Comparison of ENCODE assay signal across 8 cellular contexts in genomic region chr16:30183236-30183960, GRCh38. TPM values are rescaled to one million over a fixed set of nuclear protein-coding genes. Genes with fewer than 3 reads are reported as not detected.
DNase-seq lines count a peak whose midpoint lies in the region; ATAC-seq and TF ChIP-seq lines count a peak whose summit lies in the region.

Gene CORO1A, plus strand, starts transcription at chr16:30183602. Its CDS starts 1,608 bp downstream, at chr16:30185210.

- H3K27me3 ChIP-seq in CD4-positive, alpha-beta memory T cell (ENCODE audit: insufficient read depth, low read length) = no peaks in the 10 kb centered on the region
- H3K27me3 ChIP-seq in HUES64 (ENCODE audit: insufficient read depth, low read length) (peaks cover 27% of the 10 kb centered on the region), neural cell (ENCODE audit: insufficient read depth, low read depth, low read length) (no peaks in the 10 kb centered on the region)

- no peaks in the 10 kb centered on the region for H3F3A ChIP-seq in neural cell (ENCODE audit: insufficient read depth, low read length, poor library complexity, severe bottlenecking)

- peaks cover 31% of the 10 kb centered on the region for H3K36me3 ChIP-seq in CD4-positive, alpha-beta memory T cell (ENCODE audit: insufficient read depth, low read length)
- H3K36me3 ChIP-seq in HUES64 (ENCODE audit: insufficient read depth, low read length) = no peaks in the 10 kb centered on the region
- no peaks in the 10 kb centered on the region for H3K36me3 ChIP-seq in neural cell (ENCODE audit: insufficient read depth, low read length)

- H3K4me3 Mint-ChIP-seq in CD4-positive, alpha-beta memory T cell = peak within 1 kb of the TSS; percentile 94 to 99 (median 98)
- peak within 1 kb of the TSS; percentile 97 for H3K4me3 Mint-ChIP-seq in activated T-helper 17 cell treated with anti-CD3 and anti-CD28 coated beads, Interleukin-2, amount 50 U/mL, for 72 hours
- peak within 1 kb of the TSS; percentile 99 for H3K4me3 Mint-ChIP-seq in stimulated activated naive CD8-positive, alpha-beta T cell treated with anti-CD3 and anti-CD28 coated beads, Interleukin-15, Interleukin-2, amounts not matched to agents 100 ng/mL and 50 ng/mL, for 24 hours

- H2AFZ ChIP-seq in neural cell (ENCODE audit: low read depth, low read length) = peak within 1 kb of the TSS; percentile 51

- peak; percentile 80 to 87 (median 84) for DNase-seq in CD4-positive, alpha-beta memory T cell
- peak; percentile 69 for DNase-seq in RPMI7951 (ENCODE audit: low read depth)
- DNase-seq in fibroblast of the conjunctiva (ENCODE audit: low read depth) = peak; percentile 41

- no peaks in the 10 kb centered on the region for H3K9me3 Mint-ChIP-seq in CD4-positive, alpha-beta memory T cell
- no peaks in the 10 kb centered on the region for H3K9me3 Mint-ChIP-seq in activated T-helper 17 cell treated with anti-CD3 and anti-CD28 coated beads, Interleukin-2, amount 50 U/mL, for 72 hours
- H3K9me3 Mint-ChIP-seq in stimulated activated naive CD8-positive, alpha-beta T cell treated with anti-CD3 and anti-CD28 coated beads, Interleukin-15, Interleukin-2, amounts not matched to agents 100 ng/mL and 50 ng/mL, for 24 hours = no peaks in the 10 kb centered on the region

- no peaks in the 10 kb centered on the region for H3K27me3 Mint-ChIP-seq in CD4-positive, alpha-beta memory T cell
- H3K27me3 Mint-ChIP-seq in activated T-helper 17 cell treated with anti-CD3 and anti-CD28 coated beads, Interleukin-2, amount 50 U/mL, for 72 hours = no peaks in the 10 kb centered on the region
- H3K27me3 Mint-ChIP-seq in stimulated activated naive CD8-positive, alpha-beta T cell treated with anti-CD3 and anti-CD28 coated beads, Interleukin-15, Interleukin-2, amounts not matched to agents 100 ng/mL and 50 ng/mL, for 24 hours = no peaks in the 10 kb centered on the region

- H3K27ac Mint-ChIP-seq in CD4-positive, alpha-beta memory T cell = peak within 1 kb of the TSS; percentile 96 to 99 (median 97)
- peak within 1 kb of the TSS; percentile 96 for H3K27ac Mint-ChIP-seq in activated T-helper 17 cell treated with anti-CD3 and anti-CD28 coated beads, Interleukin-2, amount 50 U/mL, for 72 hours
- peak within 1 kb of the TSS; percentile 99 for H3K27ac Mint-ChIP-seq in stimulated activated naive CD8-positive, alpha-beta T cell treated with anti-CD3 and anti-CD28 coated beads, Interleukin-15, Interleukin-2, amounts not matched to agents 100 ng/mL and 50 ng/mL, for 24 hours

- H3K9me3 ChIP-seq in CD4-positive, alpha-beta memory T cell (ENCODE audit: control insufficient read depth in 1 of 2, low read length in 2 of 2) = no peaks in the 10 kb centered on the region
- H3K9me3 ChIP-seq in HUES64 (ENCODE audit: insufficient read depth, low read depth, low read length) = no peaks in the 10 kb centered on the region
- no peaks in the 10 kb centered on the region for H3K9me3 ChIP-seq in neural cell (ENCODE audit: low read length)

- POLR2A ChIA-PET in CD4-positive, alpha-beta memory T cell (lab: Charles Lee; ENCODE audit: partially characterized antibody) = interaction anchor here (0.6 to 7.6 kb wide), 36 partner anchors 9 to 692 kb away, joined by 3 to 292 read pairs (median 6); partner anchors contain the start of genes ALDOA, DCTPP1, FBRS and GDPD3

- peak within 1 kb of the TSS; percentile 77 for H3K27ac ChIP-seq in CD4-positive, alpha-beta memory T cell (ENCODE audit: low read depth, low read length)
- H3K27ac ChIP-seq in HUES64 (ENCODE audit: low read depth, low read length) (no peak within 1 kb of the TSS), neural cell (ENCODE audit: low read length) (peak within 1 kb of the TSS; percentile 51)

- TF ChIP-seq EP300 in neural cell (conservative IDR thresholded peaks at IDR 0.05; ENCODE audit: poor library complexity, severe bottlenecking) = peak; percentile 43

- WGBS in HUES64 = 2% methylated on average over 73 of the region's 73 CpGs

- no peaks in the 10 kb centered on the region for H3K9me2 ChIP-seq in neural cell (ENCODE audit: insufficient read depth, low read length)

- peak; percentile 15 for TF ChIP-seq CTCF in neural cell (IDR thresholded peaks at IDR 0.05; ENCODE audit: poor library complexity, severe bottlenecking)

- intact Hi-C loops in CD4-positive, alpha-beta memory T cell (cut with micrococcal nuclease) = no loop called here

- H3K4me2 ChIP-seq in neural cell (ENCODE audit: low read length) = peak within 1 kb of the TSS; percentile 63

- TF ChIP-seq RAD21 in neural cell (conservative IDR thresholded peaks at IDR 0.05) = peak; percentile 41

- peak; percentile 58 for ATAC-seq in GM19463 (IDR thresholded peaks at IDR 0.05; ENCODE audit: unreplicated experiment)
- ATAC-seq in activated T-helper 17 cell treated with anti-CD3 and anti-CD28 coated beads, Interleukin-2, amount 50 U/mL, for 72 hours (replicated peaks) = peak; percentile 65

- no peaks in the 10 kb centered on the region for H4K20me1 ChIP-seq in neural cell (ENCODE audit: insufficient read depth)

- H3K4me1 ChIP-seq in CD4-positive, alpha-beta memory T cell (ENCODE audit: insufficient read depth, low read length) = peaks cover 40% of the 10 kb centered on the region
- no peaks in the 10 kb centered on the region for H3K4me1 ChIP-seq in HUES64 (ENCODE audit: insufficient read depth, low read length)

- H3K9ac ChIP-seq in HUES64 (ENCODE audit: low read depth, low read length) (peak within 1 kb of the TSS; percentile 62; the same call in 1 of the 2 replicates), neural cell (ENCODE audit: low read length) (peak within 1 kb of the TSS; percentile 84)

- peaks cover 9% of the 10 kb centered on the region for H3K79me2 ChIP-seq in neural cell (replicated peaks; ENCODE audit: insufficient read depth, low read length)

- CTCF ChIA-PET in CD4-positive, alpha-beta memory T cell (lab: Charles Lee; ENCODE audit: partially characterized antibody) = interaction anchor here (1.0 to 5.9 kb wide), 4 partner anchors 26 to 247 kb away, joined by 3 to 59 read pairs (median 5); partner anchors contain the start of genes DCTPP1 and TBX6

- peak within 1 kb of the TSS; percentile 91 to 93 for H3K4me3 ChIP-seq in CD4-positive, alpha-beta memory T cell (ENCODE audit: low read length in 2 of 2)
- H3K4me3 ChIP-seq in HUES64 (ENCODE audit: low read length) = peak within 1 kb of the TSS; percentile 69
- H3K4me3 ChIP-seq in neural cell (ENCODE audit: low read length) = peak within 1 kb of the TSS; percentile 92

- H3K4me1 Mint-ChIP-seq in CD4-positive, alpha-beta memory T cell = peaks cover 15 to 59% (median 29%) of the 10 kb centered on the region in 4 donors
- peaks cover 12% of the 10 kb centered on the region for H3K4me1 Mint-ChIP-seq in activated T-helper 17 cell treated with anti-CD3 and anti-CD28 coated beads, Interleukin-2, amount 50 U/mL, for 72 hours
- H3K4me1 Mint-ChIP-seq in stimulated activated naive CD8-positive, alpha-beta T cell treated with anti-CD3 and anti-CD28 coated beads, Interleukin-15, Interleukin-2, amounts not matched to agents 100 ng/mL and 50 ng/mL, for 24 hours (ENCODE audit: low read depth) = peaks cover 35% of the 10 kb centered on the region

- H3K36me3 Mint-ChIP-seq in CD4-positive, alpha-beta memory T cell = peaks cover 29 to 36% of the 10 kb centered on the region in 2 donors
- H3K36me3 Mint-ChIP-seq in activated T-helper 17 cell treated with anti-CD3 and anti-CD28 coated beads, Interleukin-2, amount 50 U/mL, for 72 hours (ENCODE audit: low read depth) = peaks cover 60% of the 10 kb centered on the region
- H3K36me3 Mint-ChIP-seq in stimulated activated naive CD8-positive, alpha-beta T cell treated with anti-CD3 and anti-CD28 coated beads, Interleukin-15, Interleukin-2, amounts not matched to agents 100 ng/mL and 50 ng/mL, for 24 hours (ENCODE audit: low read depth) = peaks cover 38% of the 10 kb centered on the region

TF ChIP-seq in neural cell, 6 proteins besides CTCF, POLR2A, EP300 and RAD21:
- TF ChIP-seq, protein P1, sequence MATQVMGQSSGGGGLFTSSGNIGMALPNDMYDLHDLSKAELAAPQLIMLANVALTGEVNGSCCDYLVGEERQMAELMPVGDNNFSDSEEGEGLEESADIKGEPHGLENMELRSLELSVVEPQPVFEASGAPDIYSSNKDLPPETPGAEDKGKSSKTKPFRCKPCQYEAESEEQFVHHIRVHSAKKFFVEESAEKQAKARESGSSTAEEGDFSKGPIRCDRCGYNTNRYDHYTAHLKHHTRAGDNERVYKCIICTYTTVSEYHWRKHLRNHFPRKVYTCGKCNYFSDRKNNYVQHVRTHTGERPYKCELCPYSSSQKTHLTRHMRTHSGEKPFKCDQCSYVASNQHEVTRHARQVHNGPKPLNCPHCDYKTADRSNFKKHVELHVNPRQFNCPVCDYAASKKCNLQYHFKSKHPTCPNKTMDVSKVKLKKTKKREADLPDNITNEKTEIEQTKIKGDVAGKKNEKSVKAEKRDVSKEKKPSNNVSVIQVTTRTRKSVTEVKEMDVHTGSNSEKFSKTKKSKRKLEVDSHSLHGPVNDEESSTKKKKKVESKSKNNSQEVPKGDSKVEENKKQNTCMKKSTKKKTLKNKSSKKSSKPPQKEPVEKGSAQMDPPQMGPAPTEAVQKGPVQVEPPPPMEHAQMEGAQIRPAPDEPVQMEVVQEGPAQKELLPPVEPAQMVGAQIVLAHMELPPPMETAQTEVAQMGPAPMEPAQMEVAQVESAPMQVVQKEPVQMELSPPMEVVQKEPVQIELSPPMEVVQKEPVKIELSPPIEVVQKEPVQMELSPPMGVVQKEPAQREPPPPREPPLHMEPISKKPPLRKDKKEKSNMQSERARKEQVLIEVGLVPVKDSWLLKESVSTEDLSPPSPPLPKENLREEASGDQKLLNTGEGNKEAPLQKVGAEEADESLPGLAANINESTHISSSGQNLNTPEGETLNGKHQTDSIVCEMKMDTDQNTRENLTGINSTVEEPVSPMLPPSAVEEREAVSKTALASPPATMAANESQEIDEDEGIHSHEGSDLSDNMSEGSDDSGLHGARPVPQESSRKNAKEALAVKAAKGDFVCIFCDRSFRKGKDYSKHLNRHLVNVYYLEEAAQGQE (IDR thresholded peaks at IDR 0.05; ENCODE audit: borderline replicate concordance) = peak; percentile 58
- TF ChIP-seq SMC3 (conservative IDR thresholded peaks at IDR 0.05; ENCODE audit: poor library complexity) = peak; percentile 37
- TF ChIP-seq MXI1 (conservative IDR thresholded peaks at IDR 0.05; ENCODE audit: poor library complexity, severe bottlenecking) = peak; percentile 78
- peak; percentile 65 for TF ChIP-seq POLR2AphosphoS5 (IDR thresholded peaks at IDR 0.05)
- TF ChIP-seq TAF1 (IDR thresholded peaks at IDR 0.05; ENCODE audit: low read depth) = peak; percentile 63
- TF ChIP-seq EZH2 (IDR thresholded peaks at IDR 0.05; ENCODE audit: borderline replicate concordance, insufficient read depth, low read length, poor library complexity, severe bottlenecking) = no peak

RNA-seq across cellular contexts. Expression of gene CORO1A, which starts in this region (rescaled TPM):
- 100 to 1,000 TPM; 745 to 769 TPM for total RNA-seq in CD4-positive, alpha-beta memory T cell
- polyA plus RNA-seq in CD4-positive, alpha-beta memory T cell = 1,000 to 10,000 TPM; 1,217 to 1,230 TPM
- polyA plus RNA-seq in HUES64 (2013, experiment 1 of 2) = 5.6 TPM
- 6.6 TPM for polyA plus RNA-seq in HUES64 (2013, experiment 2 of 2)
- total RNA-seq in RPMI7951 (2014; rRNA removed; shearing (Covaris generic)) = 3.4 and 4.4 TPM in 2 replicates
- total RNA-seq in activated T-helper 17 cell treated with anti-CD3 and anti-CD28 coated beads, Interleukin-2, amount 50 U/mL, for 72 hours = 1,000 to 10,000 TPM in 1 of 2 donors, 100 to 1,000 TPM in 1; 649 to 1,196 TPM
- polyA plus RNA-seq in neural cell = 106 and 107 TPM in 2 replicates
- 35.8 and 37.2 TPM in 2 replicates for polyA minus RNA-seq in neural cell

Comparison
In these comparisons a context has a peak if more than half of its experiments do, and no peak if none do; other contexts are left out.
1. RNA of gene CORO1A (total RNA-seq): 649 to 1,196 TPM in activated T-helper 17 cell treated with anti-CD3 and anti-CD28 coated beads, Interleukin-2, amount 50 U/mL, for 72 hours and 745 to 769 TPM in CD4-positive, alpha-beta memory T cell; 3.4 to 4.4 TPM in RPMI7951; every median in the first group is over 100 times any median in the second.
2. RNA of gene CORO1A (polyA plus RNA-seq): 1,217 to 1,230 TPM in CD4-positive, alpha-beta memory T cell; 106 to 107 TPM in neural cell; every median in the first group is over 10 times any median in the second.
3. Peak in every context shown above with its lines, with median percentiles within 50 percentile points of each other: DNase-seq, H3K4me3 ChIP-seq, H3K27ac Mint-ChIP-seq and H3K4me3 Mint-ChIP-seq.